Comparison of ENCODE assay signal across 8 cellular contexts in the genomic region with DNA sequence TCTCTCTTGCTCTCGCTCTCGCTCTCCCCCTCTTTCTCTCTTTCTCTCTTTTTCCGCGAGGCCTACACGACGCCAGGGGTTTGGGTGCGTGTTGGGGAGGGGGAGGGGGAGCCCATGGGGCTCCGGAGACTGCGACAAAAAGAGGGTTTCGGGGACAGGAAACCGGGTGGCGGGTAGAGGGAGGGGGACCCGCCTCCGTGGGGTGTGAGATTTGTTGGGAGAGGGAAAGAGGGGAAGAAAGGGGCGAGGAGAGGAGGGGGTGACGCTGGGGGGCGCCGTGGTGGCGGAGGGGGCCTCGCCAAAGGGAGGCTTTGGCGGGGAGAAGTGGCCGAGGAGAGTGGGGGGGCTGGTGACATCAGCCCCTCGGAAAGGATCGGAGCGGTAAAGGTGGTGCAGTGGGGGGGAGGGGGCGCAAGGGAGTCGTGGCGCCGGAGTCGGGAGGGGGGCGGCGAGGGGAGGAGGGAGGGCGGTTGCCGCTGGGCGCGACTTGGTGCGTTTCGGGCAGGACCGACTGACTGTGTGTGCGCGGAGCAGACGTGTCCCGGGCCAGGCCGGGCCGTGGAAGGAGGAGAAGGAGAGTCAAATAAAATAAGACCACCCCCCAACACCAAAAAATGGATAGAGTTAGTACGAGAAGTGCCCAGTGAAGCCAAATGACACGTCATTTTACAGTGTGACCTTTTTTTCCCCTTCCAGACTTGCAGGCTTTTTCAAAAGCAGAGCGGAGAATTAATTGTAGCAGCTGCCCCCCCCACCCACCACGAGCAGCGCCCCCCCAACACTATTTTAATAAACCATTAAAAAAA. TPM values are rescaled to one million over a fixed set of nuclear protein-coding genes. Genes with fewer than 3 reads are reported as not detected.
DNase-seq lines count a peak whose midpoint lies in the region; ATAC-seq, FAIRE-seq and TF ChIP-seq lines count a peak whose summit lies in the region.

No MANE protein-coding gene starts in this region.

- peak overlapping the region; percentile 92 for H3K4me3 Mint-ChIP-seq in activated CD4-positive, alpha-beta T cell treated with anti-CD3 and anti-CD28 coated beads, Interleukin-2, amount 10 ng/mL, durations not matched to agents 24 days and 14 days

- peaks cover 9 to 17% of the 10 kb centered on the region in 2 experiments; a peak in 2 of 4 replicates for H3K36me3 ChIP-seq in HCT116 (ENCODE audit: control insufficient read depth in 1 of 2, insufficient read depth in 2 of 2, low read length in 2 of 2)
- H3K36me3 ChIP-seq in colonic mucosa, result no peaks in the 10 kb centered on the region
- peaks cover 7 to 21% of the 10 kb centered on the region in 2 experiments; a peak in 4 of 5 replicates for H3K36me3 ChIP-seq in HepG2 (replicated peaks in 1 of 2; ENCODE audit: control insufficient read depth in 1 of 2, insufficient read depth in 2 of 2, low read length in 2 of 2)

- peaks cover 12% of the 10 kb centered on the region; the same call in 1 of the 2 replicates for H4K20me1 ChIP-seq in HCT116 (ENCODE audit: insufficient read depth)
- H4K20me1 ChIP-seq in HepG2 (ENCODE audit: insufficient read depth, low read length), result peaks cover 45% of the 10 kb centered on the region

- in situ Hi-C loops in HepG2 (cut with HindIII; ENCODE audit: extremely low pct_ligation_motif_present, low pct_unique_long_range_greater_than_20kb), result loop anchor here (5.0 kb wide), 1 partner anchor 90 kb away; the partner anchor contains the start of gene NELFCD

- TF ChIP-seq POLR2A in HCT116 (IDR thresholded peaks at IDR 0.05; ENCODE audit: borderline replicate concordance, extremely low read depth, insufficient read depth, insufficient read length), result no peak
- TF ChIP-seq POLR2A in HepG2 (IDR thresholded peaks at IDR 0.05; ENCODE audit: insufficient read depth in 1 of 2, low read depth in 2 of 2, low read length in 2 of 2), result peak; percentile 30 to 78

- 1% methylated on average over 50 of the region's 50 CpGs for WGBS in HepG2 (ENCODE audit: low lambda C conversion rate)

- ATAC-seq in HCT116 (peak; percentile 26), HepG2 (peak; percentile 24)

- POLR2A ChIA-PET in HCT116 (lab: Charles Lee), result no interaction called here
- POLR2A ChIA-PET in HepG2 (lab: Yijun Ruan, JAX), result interaction anchor here (1.3 to 1.4 kb wide), 3 partner anchors 8 to 140 kb away, joined by 3 to 12 read pairs (median 3); partner anchors contain the start of gene ATP5F1E

- CTCF ChIA-PET in HCT116 (lab: Charles Lee), result no interaction called here
- CTCF ChIA-PET in HepG2 (lab: Yijun Ruan, JAX; ENCODE audit: low intra/inter-chr PET ratio, low total read pairs), result no interaction called here

- peaks cover 14 to 25% of the 10 kb centered on the region in 2 experiments for H3K4me1 ChIP-seq in HCT116 (ENCODE audit: control insufficient read depth in 1 of 2, insufficient read depth in 2 of 2, low read length in 2 of 2)
- H3K4me1 ChIP-seq in colonic mucosa, result peaks cover 14% of the 10 kb centered on the region
- peaks cover 47% of the 10 kb centered on the region for H3K4me1 ChIP-seq in HepG2 (ENCODE audit: insufficient read depth, low read length)

- TF ChIP-seq CTCF in C4-2B (conservative IDR thresholded peaks at IDR 0.05) (no peak), HCT116 (IDR thresholded peaks at IDR 0.05 in 2 of 3, conservative IDR thresholded peaks at IDR 0.05 in 1 of 3; ENCODE audit: borderline replicate concordance in 1 of 3, insufficient read depth in 1 of 3, low read depth in 2 of 3, low read length in 2 of 3) (no peak; a peak in 1 of 6 replicates), colonic mucosa (IDR thresholded peaks at IDR 0.05) (no peak), HepG2 (CRISPR knock-in tag; IDR thresholded peaks at IDR 0.05) (peak; percentile 59)

- H3K9me3 Mint-ChIP-seq in activated CD4-positive, alpha-beta T cell treated with anti-CD3 and anti-CD28 coated beads, Interleukin-2, amount 10 ng/mL, durations not matched to agents 24 days and 14 days, result no peaks in the 10 kb centered on the region

- H2AFZ ChIP-seq in HCT116 (ENCODE audit: low read depth, low read length, poor library complexity, severe bottlenecking) (no peak overlapping the region), HepG2 (ENCODE audit: low read length) (no peak overlapping the region)

- no TSS peak for BruUV-seq in HCT116 (replicated peaks; lab: Mats Ljungman, UMichigan)
- no TSS peak for BruUV-seq in HepG2 (replicated peaks; lab: Mats Ljungman, UMichigan)

- H3K36me3 Mint-ChIP-seq in activated CD4-positive, alpha-beta T cell treated with anti-CD3 and anti-CD28 coated beads, Interleukin-2, amount 10 ng/mL, durations not matched to agents 24 days and 14 days (ENCODE audit: low read depth), result peaks cover 30% of the 10 kb centered on the region

- no peaks in the 10 kb centered on the region for H3K9me3 ChIP-seq in HCT116 (ENCODE audit: control insufficient read depth in 1 of 2, insufficient read depth in 1 of 2, low read depth in 1 of 2, low read length in 2 of 2)
- H3K9me3 ChIP-seq in colonic mucosa, result no peaks in the 10 kb centered on the region
- H3K9me3 ChIP-seq in HepG2 (ENCODE audit: low read length), result no peaks in the 10 kb centered on the region

- H3K27me3 ChIP-seq in HCT116 (ENCODE audit: insufficient read depth, low read length) (no peaks in the 10 kb centered on the region), colonic mucosa (no peaks in the 10 kb centered on the region), HepG2 (ENCODE audit: control insufficient read depth in 1 of 2, insufficient read depth in 2 of 2, low read length in 2 of 2) (no peaks in the 10 kb centered on the region; a peak in 1 of 5 replicates)

- peak overlapping the region; percentile 100 for H3K27ac Mint-ChIP-seq in activated CD4-positive, alpha-beta T cell treated with anti-CD3 and anti-CD28 coated beads, Interleukin-2, amount 10 ng/mL, durations not matched to agents 24 days and 14 days

- no peak for TF ChIP-seq RAD21 in HCT116 (IDR thresholded peaks at IDR 0.05; ENCODE audit: low read depth)
- no peak for TF ChIP-seq RAD21 in HepG2 (CRISPR knock-in tag; IDR thresholded peaks at IDR 0.05)

- H3K9ac ChIP-seq in HCT116 (ENCODE audit: low read length) (peak overlapping the region; percentile 93), colonic mucosa (ENCODE audit: low read depth in 2 of 2, low read length in 2 of 2) (peak overlapping the region; percentile 87 to 91), HepG2 (ENCODE audit: insufficient read depth, low read depth, low read length) (peak overlapping the region; percentile 89)

- H3K4me1 Mint-ChIP-seq in activated CD4-positive, alpha-beta T cell treated with anti-CD3 and anti-CD28 coated beads, Interleukin-2, amount 10 ng/mL, durations not matched to agents 24 days and 14 days, result peaks cover 48% of the 10 kb centered on the region

- peak overlapping the region; percentile 89 for H3K4me2 ChIP-seq in HCT116 (ENCODE audit: low read length)
- peak overlapping the region; percentile 81 for H3K4me2 ChIP-seq in HepG2 (ENCODE audit: low read depth, low read length)

- intact Hi-C loops in HCT116 (cut with micrococcal nuclease) (loop anchor here (10.0 kb wide), 1 partner anchor 142 kb away; the partner anchor contains the start of gene ATP5F1E), colonic mucosa (cut with DNase I) (no loop called here), HepG2 (cut with micrococcal nuclease; ENCODE audit: unreplicated experiment) (loop anchor here (2.0 to 10.0 kb wide), 3 partner anchors 90 to 238 kb away; partner anchors contain the start of genes ATP5F1E, NELFCD and STX16)
- intact Hi-C loops in activated CD4-positive, alpha-beta T cell treated with anti-CD3 and anti-CD28 coated beads, Interleukin-2, amount 10 ng/mL, durations not matched to agents 24 days and 14 days (cut with micrococcal nuclease), result loop anchor here (1.0 to 5.0 kb wide), 5 partner anchors 89 to 585 kb away; partner anchors contain the start of genes ATP5F1E, NELFCD, RAB22A and ZNF831

- TF ChIP-seq EP300 in HepG2 (IDR thresholded peaks at IDR 0.05; ENCODE audit: low read depth in 2 of 2, low read length in 2 of 2), result no peak
- no peak for TF ChIP-seq EP300 in HepG2 (CRISPR knock-in tag; IDR thresholded peaks at IDR 0.05; ENCODE audit: borderline replicate concordance)

- no peaks in the 10 kb centered on the region for H3K27me3 Mint-ChIP-seq in activated CD4-positive, alpha-beta T cell treated with anti-CD3 and anti-CD28 coated beads, Interleukin-2, amount 10 ng/mL, durations not matched to agents 24 days and 14 days

- FAIRE-seq in HepG2 (lab: Jason Lieb, UNC), result peak; percentile 21

- H3K79me2 ChIP-seq in HCT116 (ENCODE audit: insufficient read depth, low read length), result peaks cover 67% of the 10 kb centered on the region
- H3K79me2 ChIP-seq in HepG2 (ENCODE audit: insufficient read depth, low read length), result peaks cover 54% of the 10 kb centered on the region

- H3K27ac ChIP-seq in C4-2B, result peak overlapping the region; percentile 92
- peak overlapping the region; percentile 85 for H3K27ac ChIP-seq in HCT116 (ENCODE audit: low read depth, low read length)
- peak overlapping the region; percentile 92 for H3K27ac ChIP-seq in colonic mucosa
- H3K27ac ChIP-seq in HepG2 (ENCODE audit: extremely low read length, insufficient read depth, low read length), result peak overlapping the region; percentile 95

- DNase-seq in HCT116 (ENCODE audit: low read depth, low spot score) (no peak), NCI-H345 (lab: John Stamatoyannopoulos, UW) (peak; percentile 79), colonic mucosa (peak; percentile 74), HepG2 (ENCODE audit: low spot score) (peak; percentile 73), superior temporal gyrus (ENCODE audit: extremely low spot score) (no peak)
- DNase-seq in activated CD4-positive, alpha-beta T cell treated with anti-CD3 and anti-CD28 coated beads, Interleukin-2, amount 10 ng/mL, durations not matched to agents 24 days and 14 days, result peak; percentile 90
- DNase-seq in stimulated activated CD4-positive, alpha-beta T cell treated with anti-CD3 and anti-CD28 coated beads, Interleukin-4, amount 100 ng/mL, for 24 hours, result peak; percentile 76

- H3K9me2 ChIP-seq in HCT116 (ENCODE audit: insufficient read depth), result no peaks in the 10 kb centered on the region

- H3K4me3 ChIP-seq in HCT116 (replicated peaks in 1 of 2; ENCODE audit: low read depth in 1 of 2, low read length in 2 of 2), result peak overlapping the region; percentile 67 to 85
- peak overlapping the region; percentile 56 for H3K4me3 ChIP-seq in colonic mucosa
- H3K4me3 ChIP-seq in HepG2 (replicated peaks in 1 of 3; ENCODE audit: insufficient read depth in 1 of 3, low read depth in 2 of 3, low read length in 3 of 3), result peak overlapping the region; percentile 86 to 98 (median 91)

- RAD21 ChIA-PET in HCT116 (lab: Charles Lee; ENCODE audit: low non-redundant PET in 1 of 2, low total read pairs in 2 of 2, uncharacterized antibody in 2 of 2, unreplicated experiment in 2 of 2), result no interaction called here

RNA-seq across cellular contexts. Expression of gene GNAS, which starts 39.8 kb away (rescaled TPM):
- total RNA-seq in HCT116 (2021; ENCODE audit: unreplicated experiment) (699 TPM), colonic mucosa (100 to 1,000 TPM; 683 to 715 TPM), HepG2 (2016; rRNA removed; fragmentation: Illumina TruSeq; extraction: Trizol) (382 and 407 TPM in 2 replicates)
- 1,231 and 1,638 TPM in 2 replicates for polyA plus RNA-seq in HCT116 (2012)
- total RNA-seq in activated CD4-positive, alpha-beta T cell treated with anti-CD3 and anti-CD28 coated beads, Interleukin-2, amount 10 ng/mL, durations not matched to agents 24 days and 14 days, result 500 and 523 TPM in 2 replicates
- total RNA-seq in HepG2 (2016; cell fraction: cytosol; rRNA removed; fragmentation: Illumina TruSeq; extraction: Trizol; ENCODE audit: low read depth), result 604 and 617 TPM in 2 replicates
- total RNA-seq in HepG2 (2016; cell fraction: insoluble cytoplasmic fraction; rRNA removed; fragmentation: Illumina TruSeq; extraction: Trizol), result 369 and 397 TPM in 2 replicates
- total RNA-seq in HepG2 (2016; cell fraction: membrane; rRNA removed; fragmentation: Illumina TruSeq; extraction: Trizol), result 887 and 1,010 TPM in 2 replicates
- 281 and 324 TPM in 2 replicates for total RNA-seq in HepG2 (2016; cell fraction: nucleus; rRNA removed; fragmentation: Illumina TruSeq; extraction: Trizol)
- 1,008 and 1,029 TPM in 2 replicates for polyA plus RNA-seq in HepG2 (2011; rRNA removed)
- polyA plus RNA-seq in HepG2 (2011; cell fraction: cytosol; rRNA removed), result 1,419 and 1,481 TPM in 2 replicates
- 1,285 and 1,363 TPM in 2 replicates for polyA plus RNA-seq in HepG2 (2011; cell fraction: nucleus; rRNA removed)
- 1,216 and 1,583 TPM in 2 replicates for polyA plus RNA-seq in HepG2 (2012)
- 2,019 and 2,103 TPM in 2 replicates for polyA plus RNA-seq in HepG2 (2016; cell fraction: cytosol; fragmentation: Illumina TruSeq; extraction: Trizol; ENCODE audit: low read depth)
- polyA plus RNA-seq in HepG2 (2016; cell fraction: insoluble cytoplasmic fraction; fragmentation: Illumina TruSeq; extraction: Trizol; ENCODE audit: low read depth), result 991 and 1,223 TPM in 2 replicates
- 2,245 and 2,285 TPM in 2 replicates for polyA plus RNA-seq in HepG2 (2016; cell fraction: membrane; fragmentation: Illumina TruSeq; extraction: Trizol; ENCODE audit: low read depth)
- 1,096 and 1,140 TPM in 2 replicates for polyA plus RNA-seq in HepG2 (2016; cell fraction: nucleus; fragmentation: Illumina TruSeq; extraction: Trizol; ENCODE audit: insufficient read depth, low read depth)
- polyA minus RNA-seq in HepG2 (2011; rRNA and poly(A)+ RNA removed; ENCODE audit: low replicate concordance), result 1,501 and 1,552 TPM in 2 replicates
- polyA minus RNA-seq in HepG2 (2011; cell fraction: cytosol; rRNA and poly(A)+ RNA removed), result 671 and 731 TPM in 2 replicates
- 391 and 498 TPM in 2 replicates for polyA minus RNA-seq in HepG2 (2011; cell fraction: nucleus; rRNA and poly(A)+ RNA removed)

RNA-seq across cellular contexts. Expression of gene GNAS-AS1, which starts 41.6 kb away (rescaled TPM):
- total RNA-seq in HCT116 (2021; ENCODE audit: unreplicated experiment) (not detected), colonic mucosa (1 to 10 TPM in 1 of 2 donors, under 1 TPM in 1; 0.88 to 1.7 TPM), HepG2 (2016; rRNA removed; fragmentation: Illumina TruSeq; extraction: Trizol) (not detected in 2 replicates)
- not detected in 2 replicates for polyA plus RNA-seq in HCT116 (2012)
- 0.64 and 1.6 TPM in 2 replicates for total RNA-seq in activated CD4-positive, alpha-beta T cell treated with anti-CD3 and anti-CD28 coated beads, Interleukin-2, amount 10 ng/mL, durations not matched to agents 24 days and 14 days
- total RNA-seq in HepG2 (2016; cell fraction: cytosol; rRNA removed; fragmentation: Illumina TruSeq; extraction: Trizol; ENCODE audit: low read depth), result not detected in 2 replicates
- not detected in 2 replicates for total RNA-seq in HepG2 (2016; cell fraction: insoluble cytoplasmic fraction; rRNA removed; fragmentation: Illumina TruSeq; extraction: Trizol)
- not detected in 2 replicates for total RNA-seq in HepG2 (2016; cell fraction: membrane; rRNA removed; fragmentation: Illumina TruSeq; extraction: Trizol)
- total RNA-seq in HepG2 (2016; cell fraction: nucleus; rRNA removed; fragmentation: Illumina TruSeq; extraction: Trizol), result not detected in 2 replicates
- not detected in 2 replicates for polyA plus RNA-seq in HepG2 (2011; rRNA removed)
- polyA plus RNA-seq in HepG2 (2011; cell fraction: cytosol; rRNA removed), result not detected in 2 replicates
- 0.06 and 0.23 TPM in 2 replicates for polyA plus RNA-seq in HepG2 (2011; cell fraction: nucleus; rRNA removed)
- polyA plus RNA-seq in HepG2 (2012), result not detected in 2 replicates
- not detected in 2 replicates for polyA plus RNA-seq in HepG2 (2016; cell fraction: cytosol; fragmentation: Illumina TruSeq; extraction: Trizol; ENCODE audit: low read depth)
- not detected in 2 replicates for polyA plus RNA-seq in HepG2 (2016; cell fraction: insoluble cytoplasmic fraction; fragmentation: Illumina TruSeq; extraction: Trizol; ENCODE audit: low read depth)
- not detected in 2 replicates for polyA plus RNA-seq in HepG2 (2016; cell fraction: membrane; fragmentation: Illumina TruSeq; extraction: Trizol; ENCODE audit: low read depth)
- polyA plus RNA-seq in HepG2 (2016; cell fraction: nucleus; fragmentation: Illumina TruSeq; extraction: Trizol; ENCODE audit: insufficient read depth, low read depth), result not detected in 2 replicates
- polyA minus RNA-seq in HepG2 (2011; rRNA and poly(A)+ RNA removed; ENCODE audit: low replicate concordance), result 0.49 TPM in 1 of 2 replicates, not detected in the other
- polyA minus RNA-seq in HepG2 (2011; cell fraction: cytosol; rRNA and poly(A)+ RNA removed), result not detected in 2 replicates
- 0.26 and 0.37 TPM in 2 replicates for polyA minus RNA-seq in HepG2 (2011; cell fraction: nucleus; rRNA and poly(A)+ RNA removed)

Comparison
In these comparisons a context has a peak if more than half of its experiments do, and no peak if none do; other contexts are left out.
1. DNase-seq: peak in NCI-H345 (single experiment), activated CD4-positive, alpha-beta T cell treated with anti-CD3 and anti-CD28 coated beads, Interleukin-2, amount 10 ng/mL, durations not matched to agents 24 days and 14 days (single experiment), colonic mucosa (single experiment), HepG2 (single experiment) and stimulated activated CD4-positive, alpha-beta T cell treated with anti-CD3 and anti-CD28 coated beads, Interleukin-4, amount 100 ng/mL, for 24 hours (single experiment); none in HCT116 (single experiment) and superior temporal gyrus (single experiment).
2. Peak in every context shown above with its lines, with median percentiles within 50 percentile points of each other: H3K27ac ChIP-seq, H3K4me3 ChIP-seq and H3K9ac ChIP-seq.